ENCODE assay signal across 14 cellular contexts in genomic region chr13:90613076-90613795, GRCh38.
A peak's percentile ranks its signal among the peaks of the same experiment; 100 is the strongest.
DNase-seq lines count a peak whose midpoint lies in the region; ATAC-seq and TF ChIP-seq lines count a peak whose summit lies in the region.
"Had no signal": no experiment of that assay in that cellular context is flagged by ENCODE, and none has a peak within 500 bp of the region (broad histone marks: within the 10 kb centered on the region; RNA-seq: fewer than 3 reads in every experiment).

No MANE protein-coding gene starts in this region.

- no peak for DNase-seq in stimulated activated naive CD8-positive, alpha-beta T cell treated with anti-CD3 and anti-CD28 coated beads, Interleukin-15, amount 100 ng/mL, for 72 hours
- DNase-seq in stimulated activated naive CD8-positive, alpha-beta T cell treated with anti-CD3 and anti-CD28 coated beads, Interleukin-15, Interleukin-2, amounts not matched to agents 100 U/mL and 50 U/mL, for 24 hours: no peak
- DNase-seq in NCI-H82 treated with DMSO at 0.1 percent for 48 hours (lab: John Stamatoyannopoulos, UW; ENCODE audit: unreplicated experiment) (peak; percentile 100), epithelial cell of esophagus (ENCODE audit: low read depth) (peak; percentile 32), DMS 273 (lab: John Stamatoyannopoulos, UW; ENCODE audit: unreplicated experiment) (no peak), amniotic stem cell (lab: John Stamatoyannopoulos, UW) (no peak)
- DNase-seq: CD8-positive, alpha-beta T cell; COR-L47; DMS 273 treated with DMSO at 0.1 percent for 48 hours; GM23248; H7 had no signal

- no peaks in the 10 kb centered on the region for H3K4me1 Mint-ChIP-seq in stimulated activated naive CD8-positive, alpha-beta T cell treated with anti-CD3 and anti-CD28 coated beads, Interleukin-15, amount 100 ng/mL, for 72 hours
- H3K4me1 Mint-ChIP-seq: CD14-positive monocyte, IgD-negative memory B cell had no signal

- no peak overlapping the region for H3K4me3 ChIP-seq in epithelial cell of esophagus (ENCODE audit: low read length)
- H3K4me3 ChIP-seq: GM23248 had no signal

- H3K27me3 Mint-ChIP-seq in stimulated activated naive CD8-positive, alpha-beta T cell treated with anti-CD3 and anti-CD28 coated beads, Interleukin-15, amount 100 ng/mL, for 72 hours: no peaks in the 10 kb centered on the region
- H3K27me3 Mint-ChIP-seq: IgD-negative memory B cell had no signal

- no peak overlapping the region for H3K27ac Mint-ChIP-seq in stimulated activated naive CD8-positive, alpha-beta T cell treated with anti-CD3 and anti-CD28 coated beads, Interleukin-15, amount 100 ng/mL, for 72 hours
- H3K27ac Mint-ChIP-seq: CD14-positive monocyte; CD8-positive, alpha-beta T cell; IgD-negative memory B cell had no signal

- H3K9me3 Mint-ChIP-seq in stimulated activated naive CD8-positive, alpha-beta T cell treated with anti-CD3 and anti-CD28 coated beads, Interleukin-15, amount 100 ng/mL, for 72 hours: peaks cover 0 to 32% of the 10 kb centered on the region in 2 donors

- TF ChIP-seq CTCF in epithelial cell of esophagus (IDR thresholded peaks at IDR 0.05; ENCODE audit: insufficient read depth, low read depth, low read length, missing control alignments): no peak

- ATAC-seq in stimulated activated naive CD8-positive, alpha-beta T cell treated with anti-CD3 and anti-CD28 coated beads, Interleukin-15, amount 100 ng/mL, for 72 hours: peak; percentile 5
- no peak for ATAC-seq in stimulated activated naive CD8-positive, alpha-beta T cell treated with anti-CD3 and anti-CD28 coated beads, Interleukin-15, Interleukin-2, amounts not matched to agents 100 U/mL and 50 U/mL, for 24 hours
- ATAC-seq in HG03469 (IDR thresholded peaks at IDR 0.05; ENCODE audit: unreplicated experiment): no peak
- ATAC-seq: CD8-positive, alpha-beta T cell had no signal

- H3K4me3 Mint-ChIP-seq in stimulated activated naive CD8-positive, alpha-beta T cell treated with anti-CD3 and anti-CD28 coated beads, Interleukin-15, amount 100 ng/mL, for 72 hours: no peak overlapping the region
- H3K4me3 Mint-ChIP-seq: CD14-positive monocyte; CD8-positive, alpha-beta T cell; IgD-negative memory B cell had no signal

Comparison
In these comparisons a context has a peak if more than half of its experiments do, and no peak if none do; other contexts are left out.
1. DNase-seq: peak in NCI-H82 treated with DMSO at 0.1 percent for 48 hours (single experiment) and epithelial cell of esophagus (single experiment); none in stimulated activated naive CD8-positive, alpha-beta T cell treated with anti-CD3 and anti-CD28 coated beads, Interleukin-15, amount 100 ng/mL, for 72 hours (0 of 2), stimulated activated naive CD8-positive, alpha-beta T cell treated with anti-CD3 and anti-CD28 coated beads, Interleukin-15, Interleukin-2, amounts not matched to agents 100 U/mL and 50 U/mL, for 24 hours (single experiment), DMS 273 (single experiment) and amniotic stem cell (single experiment).